ENCODE assay signal across 11 cellular contexts in genomic region chr6:137878810-137879285, GRCh38. TPM values are rescaled to one million over a fixed set of nuclear protein-coding genes. Genes with fewer than 3 reads are reported as not detected.
A peak's percentile ranks its signal among the peaks of the same experiment; 100 is the strongest.
DNase-seq lines count a peak whose midpoint lies in the region; ATAC-seq and TF ChIP-seq lines count a peak whose summit lies in the region.
"Had no signal": no experiment of that assay in that cellular context is flagged by ENCODE, and none has a peak within 500 bp of the region (broad histone marks: within the 10 kb centered on the region; RNA-seq: fewer than 3 reads in every experiment).

No MANE protein-coding gene starts in this region.

- intact Hi-C loops in aorta (cut with DNase I), result no loop called here

- H4K20me1 ChIP-seq in BLaER1, result peaks cover 84% of the 10 kb centered on the region

- H3K4me3 Mint-ChIP-seq in endothelial cell (ENCODE audit: unreplicated experiment), result no peak overlapping the region
- H3K4me3 Mint-ChIP-seq in neural crest cell, result peak overlapping the region; percentile 24

- peak overlapping the region; percentile 79 for H3K9ac ChIP-seq in BLaER1

- H3K4me3 ChIP-seq in BLaER1, result peak overlapping the region; percentile 63
- H3K4me3 ChIP-seq in aorta (ENCODE audit: low read length in 2 of 2), result no peak overlapping the region

- H3K27me3 ChIP-seq in BLaER1 (no peaks in the 10 kb centered on the region), aorta (ENCODE audit: control insufficient read depth in 1 of 2, insufficient read depth in 2 of 2, low read length in 1 of 2) (no peaks in the 10 kb centered on the region)

- ATAC-seq in HG03045 (IDR thresholded peaks at IDR 0.05; ENCODE audit: unreplicated experiment) (no peak), aorta (ENCODE audit: low FRiP score) (no peak), omental fat pad (ENCODE audit: low FRiP score) (no peak)

- H3K36me3 ChIP-seq in BLaER1 (peaks cover 94% of the 10 kb centered on the region), KOPT-K1 (ENCODE audit: insufficient read depth, low read length) (peaks cover 95% of the 10 kb centered on the region), aorta (ENCODE audit: control insufficient read depth in 1 of 2, insufficient read depth in 2 of 2, low read length in 1 of 2) (peaks cover 0 to 9% of the 10 kb centered on the region in 2 donors)

- H3K27ac Mint-ChIP-seq in endothelial cell (ENCODE audit: unreplicated experiment) (no peak overlapping the region), neural crest cell (ENCODE audit: unreplicated experiment) (peak overlapping the region; percentile 57)

- no peaks in the 10 kb centered on the region for H3K27me3 Mint-ChIP-seq in endothelial cell (ENCODE audit: unreplicated experiment)
- no peaks in the 10 kb centered on the region for H3K27me3 Mint-ChIP-seq in neural crest cell (ENCODE audit: low read depth)

- H3K9me3 Mint-ChIP-seq in endothelial cell (ENCODE audit: unreplicated experiment), result no peaks in the 10 kb centered on the region
- no peaks in the 10 kb centered on the region for H3K9me3 Mint-ChIP-seq in neural crest cell

- peaks cover 100% of the 10 kb centered on the region for H3K4me1 ChIP-seq in BLaER1
- no peaks in the 10 kb centered on the region for H3K4me1 ChIP-seq in aorta (ENCODE audit: control insufficient read depth in 1 of 2, insufficient read depth in 2 of 2, low read length in 2 of 2)

- peak overlapping the region; percentile 88 for H3K27ac ChIP-seq in BLaER1
- H3K27ac ChIP-seq in KOPT-K1 (ENCODE audit: low read depth, low read length, poor library complexity, severe bottlenecking), result peak overlapping the region; percentile 92
- no peak overlapping the region for H3K27ac ChIP-seq in aorta (ENCODE audit: low read depth in 1 of 2, low read length in 2 of 2)
- H3K27ac ChIP-seq in caudate nucleus (ENCODE audit: low read depth, low read length), result no peak overlapping the region

- H3K9me3 ChIP-seq in BLaER1 (no peaks in the 10 kb centered on the region), KOPT-K1 (ENCODE audit: insufficient read depth, low read length, poor library complexity, severe bottlenecking) (no peaks in the 10 kb centered on the region), aorta (ENCODE audit: control insufficient read depth, low read length) (no peaks in the 10 kb centered on the region)

- 64 to 66% methylated on average over 23 of the region's 23 CpGs for WGBS in aorta, 2 donors

- DNase-seq in endothelial cell (ENCODE audit: low spot score) (peak; percentile 76), neural crest cell (ENCODE audit: low read depth, low spot score) (peak; percentile 62), aorta (no peak), caudate nucleus (lab: John Stamatoyannopoulos, UW) (no peak), omental fat pad (ENCODE audit: low spot score) (no peak)
- DNase-seq: activated CD4-positive, alpha-beta T cell treated with anti-CD3 and anti-CD28 coated beads, Interleukin-2, amount 50 U/mL, for 48 hours; erythroblast; NCI-H1092 had no signal

- peak overlapping the region; percentile 89 for H3K4me2 ChIP-seq in BLaER1

- H3K36me3 Mint-ChIP-seq in endothelial cell (ENCODE audit: low read depth, unreplicated experiment) (peaks cover 32% of the 10 kb centered on the region), neural crest cell (ENCODE audit: low read depth) (peaks cover 2% of the 10 kb centered on the region)

- TF ChIP-seq CTCF in endothelial cell (IDR thresholded peaks at IDR 0.05; ENCODE audit: unreplicated experiment) (no peak), neural crest cell (conservative IDR thresholded peaks at IDR 0.05) (peak; percentile 50), omental fat pad (IDR thresholded peaks at IDR 0.05) (no peak)

- peaks cover 26% of the 10 kb centered on the region for H3K4me1 Mint-ChIP-seq in endothelial cell (ENCODE audit: unreplicated experiment)
- peaks cover 22% of the 10 kb centered on the region for H3K4me1 Mint-ChIP-seq in neural crest cell

RNA-seq across cellular contexts. Expression of gene TNFAIP3, which starts 11.8 kb away (rescaled TPM):
- total RNA-seq in endothelial cell (ENCODE audit: unreplicated experiment), result 22.6 TPM
- total RNA-seq in neural crest cell, result 2.9 TPM in 2 replicates
- total RNA-seq in aorta, result 10 to 100 TPM; 22.0 to 40.2 TPM
- polyA plus RNA-seq in aorta, result 1 to 10 TPM; 4.9 to 5.6 TPM
- total RNA-seq in omental fat pad, result 100 to 1,000 TPM in 1 of 4 donors, 10 to 100 TPM in 3; 24.2 to 250 (median 44.5) TPM

Comparison
In these comparisons a context has a peak if more than half of its experiments do, and no peak if none do; other contexts are left out.
1. H3K27ac ChIP-seq: peak in BLaER1 (single experiment) and KOPT-K1 (single experiment); none in aorta (0 of 2) and caudate nucleus (single experiment).
2. DNase-seq: peak in endothelial cell (single experiment) and neural crest cell (single experiment); none in aorta (0 of 2), caudate nucleus (0 of 61) and omental fat pad (single experiment).